Comparison of ENCODE assay signal across 10 cellular contexts in genomic region chr16:71645450-71645849, GRCh38. TPM values are rescaled to one million over a fixed set of nuclear protein-coding genes. Genes with fewer than 3 reads are reported as not detected.
DNase-seq lines count a peak whose midpoint lies in the region; ATAC-seq and TF ChIP-seq lines count a peak whose summit lies in the region.
"Had no signal": no experiment of that assay in that cellular context is flagged by ENCODE, and none has a peak within 500 bp of the region (broad histone marks: within the 10 kb centered on the region; RNA-seq: fewer than 3 reads in every experiment).

No MANE protein-coding gene starts in this region.

- H3K4me3 ChIP-seq in HFF-Myc (replicated peaks; ENCODE audit: low read depth, low read length) (no peak overlapping the region), hepatocyte (no peak overlapping the region)
- H3K4me3 ChIP-seq: SJCRH30 had no signal

- H3K36me3 ChIP-seq in hepatocyte (replicated peaks; ENCODE audit: insufficient read depth, low read depth): no peaks in the 10 kb centered on the region
- H3K36me3 ChIP-seq: SJCRH30 had no signal

- no peaks in the 10 kb centered on the region for H3K9me3 ChIP-seq in hepatocyte (ENCODE audit: low read depth)
- H3K9me3 ChIP-seq: SJCRH30 had no signal

- no peaks in the 10 kb centered on the region for H3K79me2 ChIP-seq in hepatocyte

- no peak overlapping the region for H3K4me2 ChIP-seq in hepatocyte

- H2AFZ ChIP-seq in hepatocyte: no peak overlapping the region

- H3K27me3 ChIP-seq in hepatocyte: no peaks in the 10 kb centered on the region
- H3K27me3 ChIP-seq: SJCRH30 had no signal

- H3K9me2 ChIP-seq in hepatocyte (replicated peaks; ENCODE audit: insufficient read depth): no peaks in the 10 kb centered on the region

- no peak overlapping the region for H3K27ac ChIP-seq in hepatocyte
- H3K27ac ChIP-seq: SJCRH30 had no signal

- WGBS in hepatocyte (ENCODE audit: low lambda C conversion rate, missing lambda C conversion rate): 89% methylated on average over 4 of the region's 4 CpGs

- peak; percentile 18 for DNase-seq in DMS 273 treated with DMSO at 0.1 percent for 48 hours (lab: John Stamatoyannopoulos, UW)
- no peak for DNase-seq in HFF-Myc (ENCODE audit: extremely low read depth, low read depth)
- DNase-seq in SHP77 treated with DMSO at 0.1 percent for 48 hours (lab: John Stamatoyannopoulos, UW): peak; percentile 30
- DNase-seq in hepatocyte (ENCODE audit: low spot score): peak; percentile 23
- DNase-seq in activated CD4-positive, CD25-positive, alpha-beta regulatory T cell treated with anti-CD3 and anti-CD28 coated beads, Interleukin-2, amount 50 U/mL, for 72 hours: no peak
- no peak for DNase-seq in cortex of kidney (lab: John Stamatoyannopoulos, UW)
- no peak for DNase-seq in DMS79 treated with DMSO at 0.1 percent for 48 hours (lab: John Stamatoyannopoulos, UW)

- no peaks in the 10 kb centered on the region for H3K4me1 ChIP-seq in hepatocyte (ENCODE audit: insufficient read depth)

- no peaks in the 10 kb centered on the region for H4K20me1 ChIP-seq in hepatocyte (ENCODE audit: insufficient read depth, poor library complexity, severe bottlenecking)

- TF ChIP-seq CTCF in HFF-Myc (IDR thresholded peaks at IDR 0.05; ENCODE audit: low read depth, low read length, missing control alignments): peak; percentile 44
- peak; percentile 31 for TF ChIP-seq CTCF in hepatocyte (IDR thresholded peaks at IDR 0.05; ENCODE audit: poor library complexity)

- no peak for ATAC-seq in HG03135 (IDR thresholded peaks at IDR 0.05; ENCODE audit: unreplicated experiment)

RNA-seq across cellular contexts. Expression of gene MARVELD3, which starts 19.5 kb away (rescaled TPM):
- 35.5 and 37.7 TPM in 2 replicates for total RNA-seq in hepatocyte
- 42.5 and 52.7 TPM in 2 replicates for polyA plus RNA-seq in hepatocyte
- total RNA-seq: mononuclear cell had no signal

Comparison
In these comparisons a context has a peak if more than half of its experiments do, and no peak if none do; other contexts are left out.
1. DNase-seq: peak in DMS 273 treated with DMSO at 0.1 percent for 48 hours (single experiment), SHP77 treated with DMSO at 0.1 percent for 48 hours (single experiment) and hepatocyte (single experiment); none in HFF-Myc (single experiment), activated CD4-positive, CD25-positive, alpha-beta regulatory T cell treated with anti-CD3 and anti-CD28 coated beads, Interleukin-2, amount 50 U/mL, for 72 hours (single experiment), cortex of kidney (single experiment) and DMS79 treated with DMSO at 0.1 percent for 48 hours (single experiment).